1 cellular context compared by ENCODE assay signal in the genomic region with DNA sequence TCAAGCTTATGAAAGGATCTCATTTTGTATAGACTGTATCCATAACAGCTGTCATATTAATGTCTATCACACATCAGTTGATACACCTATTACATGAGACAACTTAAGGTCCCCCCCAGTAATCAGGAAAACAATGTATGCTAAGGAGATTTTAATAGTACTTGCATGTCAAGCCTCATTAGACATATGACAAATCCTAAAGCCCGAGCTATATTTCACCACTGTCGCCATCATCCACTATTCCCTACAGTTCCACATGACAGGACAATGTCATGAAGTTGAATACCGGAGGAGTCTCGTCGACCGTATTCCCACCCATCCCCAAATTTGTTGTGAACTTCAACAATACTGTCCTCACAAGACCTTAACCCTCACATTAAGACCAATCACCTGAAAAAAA.
TF ChIP-seq lines count a peak whose summit lies in the region.

No MANE protein-coding gene starts in this region.

TF ChIP-seq in IMR-90, 13 proteins besides CTCF, POLR2A, EP300 and RAD21:
- TF ChIP-seq BHLHE40 (IDR thresholded peaks at IDR 0.05; ENCODE audit: low read depth, low read length) (no peak), NFE2L2 (IDR thresholded peaks at IDR 0.05; ENCODE audit: low read depth, low read length) (no peak), CEBPB (IDR thresholded peaks at IDR 0.05; ENCODE audit: low read depth, low read length) (no peak), CHD1 (IDR thresholded peaks at IDR 0.05; ENCODE audit: low read depth, low read length) (no peak)
